In genomic region chr6:142683688-142684087, GRCh38 we compare ENCODE assay signal across 27 cellular contexts.
"Had no signal": no experiment of that assay in that cellular context is flagged by ENCODE, and none has a peak within 500 bp of the region (broad histone marks: within the 10 kb centered on the region; RNA-seq: fewer than 3 reads in every experiment).

No MANE protein-coding gene starts in this region.

- H3K27ac Mint-ChIP-seq: activated CD4-positive, alpha-beta memory T cell treated with anti-CD3 and anti-CD28 coated beads for 36 hours; activated CD4-positive, alpha-beta T cell treated with anti-CD3 and anti-CD28 coated beads, Interleukin-2, amount 10 ng/mL, durations not matched to agents 7 days and 5 days; activated naive CD4-positive, alpha-beta T cell treated with anti-CD3 and anti-CD28 coated beads, Interleukin-2, amount 50 U/mL, for 72 hours; activated naive CD8-positive, alpha-beta T cell treated with anti-CD3 and anti-CD28 coated beads, Interleukin-2, amount 50 U/mL, for 24 hours; IgD-negative memory B cell; T-helper 17 cell had no signal

- ATAC-seq: activated naive CD4-positive, alpha-beta T cell treated with anti-CD3 and anti-CD28 coated beads, Interleukin-2, amount 50 U/mL, for 72 hours; activated naive CD8-positive, alpha-beta T cell treated with anti-CD3 and anti-CD28 coated beads, Interleukin-2, amount 50 U/mL, for 24 hours; activated T-cell treated with anti-CD3 and anti-CD28 coated beads, Interleukin-2, amount 50 U/mL, for 4 hours; PC-3; T-helper 17 cell had no signal

- H3K36me3 Mint-ChIP-seq: activated CD4-positive, alpha-beta memory T cell treated with anti-CD3 and anti-CD28 coated beads for 36 hours had no signal

- H3K27ac ChIP-seq: ascending aorta, brain microvascular endothelial cell, cardiac muscle cell had no signal

- H3K36me3 ChIP-seq: ascending aorta, brain microvascular endothelial cell, cardiac muscle cell, MG63 had no signal

- H3K27me3 ChIP-seq: ascending aorta, brain microvascular endothelial cell, cardiac muscle cell, MG63 had no signal

- H3K9me3 ChIP-seq: ascending aorta, MG63 had no signal

- DNase-seq: activated CD4-positive, alpha-beta memory T cell treated with anti-CD3 and anti-CD28 coated beads for 36 hours; activated CD4-positive, alpha-beta T cell treated with anti-CD3 and anti-CD28 coated beads, Interleukin-2, amount 10 ng/mL, durations not matched to agents 7 days and 5 days; activated CD4-positive, CD25-positive, alpha-beta regulatory T cell; activated CD8-positive, alpha-beta memory T cell treated with anti-CD3 and anti-CD28 coated beads for 24 hours; activated effector memory CD4-positive, alpha-beta T cell treated with anti-CD3 and anti-CD28 coated beads, Interleukin-2, amount 50 U/mL, for 16 hours; activated naive CD4-positive, alpha-beta T cell treated with Interleukin-2 at 50 U/mL for 16 hours; activated naive CD8-positive, alpha-beta T cell treated with anti-CD3 and anti-CD28 coated beads, Interleukin-2, amount 50 U/mL, for 24 hours; activated T-cell treated with anti-CD3 and anti-CD28 coated beads, Interleukin-2, amount 50 U/mL, for 4 hours; amniotic stem cell; brain microvascular endothelial cell; KG1; MG63; MV-4-11; NCI-H1092 treated with DMSO at 0.1 percent for 48 hours; NCI-H1417 treated with DMSO at 0.1 percent for 48 hours; NCI-H1694 treated with DMSO at 0.1 percent for 48 hours; NCI-H2029 treated with DMSO at 0.1 percent for 48 hours; NCI-H446; NCI-H524; PC-3; SIG-M5; T-helper 17 cell; T-helper 9 cell had no signal

- H3K9me3 Mint-ChIP-seq: activated CD4-positive, alpha-beta memory T cell treated with anti-CD3 and anti-CD28 coated beads for 36 hours; activated naive CD8-positive, alpha-beta T cell treated with anti-CD3 and anti-CD28 coated beads, Interleukin-2, amount 50 U/mL, for 24 hours; activated T-cell treated with anti-CD3 and anti-CD28 coated beads, Interleukin-2, amount 50 U/mL, for 4 hours; IgD-negative memory B cell had no signal

- H3K27me3 Mint-ChIP-seq: activated CD4-positive, alpha-beta T cell treated with anti-CD3 and anti-CD28 coated beads, Interleukin-2, amount 10 ng/mL, durations not matched to agents 7 days and 5 days had no signal

- H3K4me3 ChIP-seq: ascending aorta, cardiac muscle cell, MG63 had no signal

- H3K4me3 Mint-ChIP-seq: activated CD4-positive, alpha-beta memory T cell treated with anti-CD3 and anti-CD28 coated beads for 36 hours; activated CD4-positive, alpha-beta T cell treated with anti-CD3 and anti-CD28 coated beads, Interleukin-2, amount 10 ng/mL, durations not matched to agents 7 days and 5 days; activated naive CD8-positive, alpha-beta T cell treated with anti-CD3 and anti-CD28 coated beads, Interleukin-2, amount 50 U/mL, for 24 hours; activated T-cell treated with anti-CD3 and anti-CD28 coated beads, Interleukin-2, amount 50 U/mL, for 4 hours; IgD-negative memory B cell; T-helper 17 cell had no signal
